8 cellular contexts compared by ENCODE assay signal in the genomic region with DNA sequence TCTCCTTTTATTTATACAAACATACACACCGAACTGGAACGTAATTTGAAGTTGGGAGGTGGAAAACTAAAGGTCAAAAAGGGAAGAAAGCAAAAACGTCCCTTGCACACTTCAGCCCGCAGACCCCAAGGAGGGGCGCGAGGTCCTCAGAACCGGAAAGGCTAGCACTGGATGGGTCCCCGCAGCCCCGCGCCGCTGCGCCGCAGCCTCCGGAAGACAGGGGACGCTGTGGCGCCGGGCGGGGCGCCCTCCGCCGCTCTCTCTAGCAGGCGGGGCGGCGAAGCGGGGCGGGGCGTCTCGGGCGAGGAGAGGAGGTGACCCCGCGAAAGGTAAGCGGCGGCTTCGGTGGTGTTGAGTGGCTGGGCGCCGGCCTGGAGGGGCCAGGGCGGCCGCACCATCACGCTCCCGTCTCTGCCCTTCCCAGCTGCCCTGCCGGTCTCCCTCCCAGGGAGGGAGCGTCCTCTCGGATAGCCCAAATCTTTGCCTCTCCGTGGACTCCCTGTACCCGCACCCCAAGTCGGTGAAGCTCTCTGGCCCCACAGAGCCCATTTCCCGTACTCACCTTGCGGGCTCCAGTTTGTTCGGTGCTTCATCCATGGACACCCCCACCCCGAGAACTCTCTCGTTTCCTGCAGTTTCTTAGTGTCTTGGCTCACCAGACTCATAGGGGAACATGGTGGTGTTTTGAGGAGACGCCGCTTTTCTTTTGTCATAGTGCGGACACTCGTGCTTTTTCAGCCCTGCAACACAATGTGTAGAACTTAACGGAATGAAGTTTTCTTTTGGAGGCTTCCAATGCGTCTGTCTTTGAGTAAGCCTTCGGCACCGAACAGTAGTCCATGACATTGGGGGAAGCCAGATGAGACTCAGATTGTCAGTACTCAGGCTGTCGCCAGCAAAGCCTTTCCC. TPM values are rescaled to one million over a fixed set of nuclear protein-coding genes. Genes with fewer than 3 reads are reported as not detected.
DNase-seq lines count a peak whose midpoint lies in the region; ATAC-seq and TF ChIP-seq lines count a peak whose summit lies in the region.

A gene with protein sequence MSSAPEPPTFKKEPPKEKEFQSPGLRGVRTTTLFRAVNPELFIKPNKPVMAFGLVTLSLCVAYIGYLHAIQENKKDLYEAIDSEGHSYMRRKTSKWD (plus strand): TSS at position 285 of the 909 bp plus-strand sequence. CDS start 14,444 bp downstream, outside the sequence.

- no peaks in the 10 kb centered on the region for H3K9me3 Mint-ChIP-seq in activated CD8-positive, alpha-beta memory T cell treated with anti-CD3 and anti-CD28 coated beads, Interleukin-2, amount 10 ng/mL, durations not matched to agents 7 days and 5 days (ENCODE audit: low read depth)
- H3K9me3 Mint-ChIP-seq in endothelial cell (ENCODE audit: unreplicated experiment) = no peaks in the 10 kb centered on the region

- peaks cover 7% of the 10 kb centered on the region for H3K4me1 Mint-ChIP-seq in activated CD8-positive, alpha-beta memory T cell treated with anti-CD3 and anti-CD28 coated beads, Interleukin-2, amount 10 ng/mL, durations not matched to agents 7 days and 5 days
- H3K4me1 Mint-ChIP-seq in endothelial cell (ENCODE audit: unreplicated experiment) = peaks cover 4% of the 10 kb centered on the region

- DNase-seq in COR-L47 (lab: John Stamatoyannopoulos, UW) = peak; percentile 81
- DNase-seq in NOMO-1 (lab: John Stamatoyannopoulos, UW; ENCODE audit: unreplicated experiment in 2 of 2) = peak; percentile 69 to 74
- DNase-seq in activated CD8-positive, alpha-beta memory T cell treated with anti-CD3 and anti-CD28 coated beads, Interleukin-2, amount 10 ng/mL, durations not matched to agents 7 days and 5 days = peak; percentile 90
- DNase-seq in endothelial cell (ENCODE audit: low spot score) = peak; percentile 92
- peak; percentile 46 for DNase-seq in middle frontal gyrus (ENCODE audit: extremely low spot score, low spot score)
- peak; percentile 83 to 84 for DNase-seq in stimulated activated CD8-positive, alpha-beta memory T cell treated with anti-CD3 and anti-CD28 coated beads, Interleukin-15, amount 100 ng/mL, for 48 hours (ENCODE audit: low read depth in 2 of 2)

- ATAC-seq in GM19455 (IDR thresholded peaks at IDR 0.05; ENCODE audit: unreplicated experiment) = peak; percentile 99
- peak; percentile 77 for ATAC-seq in HG03575 (IDR thresholded peaks at IDR 0.05; ENCODE audit: extremely low read depth, insufficient number of reproducible peaks, low FRiP score, unreplicated experiment)
- peak; percentile 99 for ATAC-seq in activated CD8-positive, alpha-beta memory T cell treated with anti-CD3 and anti-CD28 coated beads, Interleukin-2, amount 10 ng/mL, durations not matched to agents 7 days and 5 days

- peak within 1 kb of the TSS; percentile 95 for H3K4me3 Mint-ChIP-seq in activated CD8-positive, alpha-beta memory T cell treated with anti-CD3 and anti-CD28 coated beads, Interleukin-2, amount 10 ng/mL, durations not matched to agents 7 days and 5 days
- peak within 1 kb of the TSS; percentile 99 for H3K4me3 Mint-ChIP-seq in endothelial cell (ENCODE audit: unreplicated experiment)

- peaks cover 3% of the 10 kb centered on the region for H3K27me3 Mint-ChIP-seq in activated CD8-positive, alpha-beta memory T cell treated with anti-CD3 and anti-CD28 coated beads, Interleukin-2, amount 10 ng/mL, durations not matched to agents 7 days and 5 days
- H3K27me3 Mint-ChIP-seq in endothelial cell (ENCODE audit: unreplicated experiment) = no peaks in the 10 kb centered on the region

- CTCF ChIA-PET in activated CD8-positive, alpha-beta memory T cell treated with anti-CD3 and anti-CD28 coated beads, Interleukin-2, amount 10 ng/mL, durations not matched to agents 7 days and 5 days (lab: Charles Lee) = interaction anchor here (0.6 to 1.4 kb wide), 6 partner anchors 16 to 242 kb away, joined by 3 to 4 read pairs (median 3); no protein-coding TSS in a partner anchor

- peak within 1 kb of the TSS; percentile 85 for H3K27ac Mint-ChIP-seq in activated CD8-positive, alpha-beta memory T cell treated with anti-CD3 and anti-CD28 coated beads, Interleukin-2, amount 10 ng/mL, durations not matched to agents 7 days and 5 days
- H3K27ac Mint-ChIP-seq in endothelial cell (ENCODE audit: unreplicated experiment) = peak within 1 kb of the TSS; percentile 80

- peaks cover 3% of the 10 kb centered on the region for H3K36me3 Mint-ChIP-seq in activated CD8-positive, alpha-beta memory T cell treated with anti-CD3 and anti-CD28 coated beads, Interleukin-2, amount 10 ng/mL, durations not matched to agents 7 days and 5 days
- H3K36me3 Mint-ChIP-seq in endothelial cell (ENCODE audit: low read depth, unreplicated experiment) = no peaks in the 10 kb centered on the region

- TF ChIP-seq CTCF in endothelial cell (IDR thresholded peaks at IDR 0.05; ENCODE audit: unreplicated experiment) = peak; percentile 94

RNA-seq across cellular contexts. Expression of the gene that starts here (rescaled TPM):
- 1 to 10 TPM; 7.7 to 8.1 TPM for total RNA-seq in activated CD8-positive, alpha-beta memory T cell treated with anti-CD3 and anti-CD28 coated beads, Interleukin-2, amount 10 ng/mL, durations not matched to agents 7 days and 5 days
- total RNA-seq in endothelial cell (ENCODE audit: unreplicated experiment) = 11.6 TPM

Comparison
In these comparisons a context has a peak if more than half of its experiments do, and no peak if none do; other contexts are left out.
1. Peak in every context shown above with its lines: DNase-seq and ATAC-seq.